12 cellular contexts compared by ENCODE assay signal in genomic region chr20:38723982-38724602, GRCh38. TPM values are rescaled to one million over a fixed set of nuclear protein-coding genes. Genes with fewer than 3 reads are reported as not detected.
A peak's percentile ranks its signal among the peaks of the same experiment; 100 is the strongest.
DNase-seq lines count a peak whose midpoint lies in the region; ATAC-seq and TF ChIP-seq lines count a peak whose summit lies in the region.
"Had no signal": no experiment of that assay in that cellular context is flagged by ENCODE, and none has a peak within 500 bp of the region (broad histone marks: within the 10 kb centered on the region; RNA-seq: fewer than 3 reads in every experiment).

TSS of gene SLC32A1 (plus strand) at chr20:38724486. CDS start at chr20:38724725, 239 bp downstream.

- no peaks in the 10 kb centered on the region for H3K36me3 ChIP-seq in CD4-positive, alpha-beta memory T cell (ENCODE audit: insufficient read depth, low read length)
- H3K36me3 ChIP-seq in SJCRH30 (no peaks in the 10 kb centered on the region), brain microvascular endothelial cell (replicated peaks) (no peaks in the 10 kb centered on the region)

- intact Hi-C loops in CD4-positive, alpha-beta memory T cell (cut with micrococcal nuclease): no loop called here

- peaks cover 25% of the 10 kb centered on the region for H3K23me2 ChIP-seq in H9 (ENCODE audit: insufficient read length, low read depth, low read length, poor library complexity, severe bottlenecking)

- H3K14ac ChIP-seq in H9 (ENCODE audit: insufficient read depth, low read length): no peak within 1 kb of the TSS

- no peak for TF ChIP-seq CTCF in H9 (conservative IDR thresholded peaks at IDR 0.05)
- no peak for TF ChIP-seq CTCF in mesothelial cell of epicardium (IDR thresholded peaks at IDR 0.05; ENCODE audit: unreplicated experiment)
- TF ChIP-seq CTCF in brain microvascular endothelial cell (IDR thresholded peaks at IDR 0.05; ENCODE audit: low read depth, low read length, missing control alignments): no peak

- H3K27ac Mint-ChIP-seq in CD4-positive, alpha-beta memory T cell: peak within 1 kb of the TSS in 4 of 7 donors; percentile 36 to 77 (median 54)
- H3K27ac Mint-ChIP-seq in H9 (no peak within 1 kb of the TSS; a peak in 1 of 7 replicates), mesothelial cell of epicardium (no peak within 1 kb of the TSS)

- WGBS in H9 (ENCODE audit: extremely low coverage, insufficient read length, low lambda C conversion rate): no CpG with 5 or more reads among the region's 58 CpGs

- no peaks in the 10 kb centered on the region for H3K9me3 ChIP-seq in CD4-positive, alpha-beta memory T cell (ENCODE audit: control insufficient read depth in 1 of 2, low read length in 2 of 2)
- H3K9me3 ChIP-seq in H9 (ENCODE audit: control insufficient read depth, low read depth, low read length) (no peaks in the 10 kb centered on the region), SJCRH30 (replicated peaks) (no peaks in the 10 kb centered on the region)

- CTCF ChIA-PET in CD4-positive, alpha-beta memory T cell (lab: Charles Lee; ENCODE audit: partially characterized antibody): interaction anchor here (1.0 to 3.6 kb wide), 5 partner anchors 8 to 171 kb away, joined by 4 to 19 read pairs (median 5); no protein-coding TSS in a partner anchor

- peak in 2 of 5 donors; percentile 16 to 17 for DNase-seq in CD4-positive, alpha-beta memory T cell
- peak; percentile 52 for DNase-seq in H9
- peak; percentile 28 for DNase-seq in activated naive CD4-positive, alpha-beta T cell treated with anti-CD3 and anti-CD28 coated beads, Interleukin-2, amount 50 U/mL, for 16 hours
- peak in 1 of 2 experiments; percentile 39 for DNase-seq in mesothelial cell of epicardium (ENCODE audit: low spot score in 2 of 2, unreplicated experiment in 2 of 2)
- DNase-seq in SJCRH30: no peak
- DNase-seq in brain microvascular endothelial cell: no peak
- DNase-seq: KG1; stimulated activated naive CD4-positive, alpha-beta T cell had no signal

- H3K9ac ChIP-seq in H9 (ENCODE audit: extremely low read depth, insufficient read length, low read length): no peak within 1 kb of the TSS

- peak within 1 kb of the TSS; percentile 58 for H3K4me2 ChIP-seq in H9 (ENCODE audit: insufficient read depth, insufficient read length, low read length)

- no peak within 1 kb of the TSS for H2BK120ac ChIP-seq in H9 (ENCODE audit: low read depth, low read length, poor library complexity, severe bottlenecking)

- peaks cover 26 to 50% (median 41%) of the 10 kb centered on the region in 4 donors for H3K4me1 Mint-ChIP-seq in CD4-positive, alpha-beta memory T cell
- H3K4me1 Mint-ChIP-seq in H9 (peaks cover 43 to 60% of the 10 kb centered on the region in 2 experiments), mesothelial cell of epicardium (peaks cover 27% of the 10 kb centered on the region)

- H3K18ac ChIP-seq in H9 (ENCODE audit: insufficient read length, low read depth, low read length): no peak within 1 kb of the TSS

- no peak within 1 kb of the TSS for H3K4ac ChIP-seq in H9 (ENCODE audit: low read depth, low read length)

- H3K56ac ChIP-seq in H9 (ENCODE audit: insufficient read length, low read depth, low read length): no peak within 1 kb of the TSS

- H3K23ac ChIP-seq in H9 (ENCODE audit: insufficient read length, low read depth, low read length): no peak within 1 kb of the TSS

- no peak within 1 kb of the TSS for H4K5ac ChIP-seq in H9 (ENCODE audit: insufficient read length, low read depth, low read length)

- H3T11ph ChIP-seq in H9 (ENCODE audit: low read length): no peak within 1 kb of the TSS

- no peak within 1 kb of the TSS for H4K8ac ChIP-seq in H9 (replicated peaks; ENCODE audit: insufficient read length, low read depth, low read length)

- H2BK15ac ChIP-seq in H9 (ENCODE audit: low read depth, low read length): no peak within 1 kb of the TSS; the same call in 1 of the 2 replicates

- no peak within 1 kb of the TSS for H2BK12ac ChIP-seq in H9 (ENCODE audit: insufficient read length, low read depth, low read length)

- no peak within 1 kb of the TSS for H2BK5ac ChIP-seq in H9 (ENCODE audit: insufficient read length, low read length)

- H3K79me1 ChIP-seq in H9 (ENCODE audit: insufficient read depth, low read depth, low read length, poor library complexity, severe bottlenecking): no peaks in the 10 kb centered on the region

- ATAC-seq in GM21717 (IDR thresholded peaks at IDR 0.05; ENCODE audit: unreplicated experiment) (no peak), GM19463 (IDR thresholded peaks at IDR 0.05; ENCODE audit: unreplicated experiment) (no peak)

- no peaks in the 10 kb centered on the region for H4K20me1 ChIP-seq in H9 (ENCODE audit: control insufficient read depth, insufficient read depth, insufficient read length)

- H3K27ac ChIP-seq in CD4-positive, alpha-beta memory T cell (ENCODE audit: low read depth, low read length): no peak within 1 kb of the TSS
- H3K27ac ChIP-seq in H9 (ENCODE audit: insufficient read length, low read depth, low read length) (no peak within 1 kb of the TSS), SJCRH30 (no peak within 1 kb of the TSS), brain microvascular endothelial cell (no peak within 1 kb of the TSS)

- POLR2A ChIA-PET in CD4-positive, alpha-beta memory T cell (lab: Charles Lee; ENCODE audit: partially characterized antibody): interaction anchor here (1.3 to 1.7 kb wide), 2 partner anchors 8 to 325 kb away, joined by 3 to 6 read pairs; no protein-coding TSS in a partner anchor

- H2AFZ ChIP-seq in H9 (ENCODE audit: low read length): no peak within 1 kb of the TSS

- H3K4me1 ChIP-seq in CD4-positive, alpha-beta memory T cell (ENCODE audit: insufficient read depth, low read length): peaks cover 52% of the 10 kb centered on the region
- H3K4me1 ChIP-seq in H9 (ENCODE audit: insufficient read depth, low read length) (peaks cover 6% of the 10 kb centered on the region; the same call in 1 of the 2 replicates), SJCRH30 (no peaks in the 10 kb centered on the region; the same call in 1 of the 2 replicates)

- no peaks in the 10 kb centered on the region for H3K79me2 ChIP-seq in H9 (ENCODE audit: insufficient read depth, low read length)

- peaks cover 70 to 77% of the 10 kb centered on the region in 2 donors for H3K27me3 Mint-ChIP-seq in CD4-positive, alpha-beta memory T cell
- H3K27me3 Mint-ChIP-seq in H9 (ENCODE audit: low read depth) (peaks cover 100% of the 10 kb centered on the region), mesothelial cell of epicardium (ENCODE audit: low read depth) (peaks cover 99% of the 10 kb centered on the region)

- in situ Hi-C loops in brain microvascular endothelial cell (cut with HindIII; ENCODE audit: low pct_ligation_motif_present, low sequenced_read_pairs): no loop called here

- H4K91ac ChIP-seq in H9 (ENCODE audit: insufficient read length, low read depth, low read length): no peak within 1 kb of the TSS

- H2AK5ac ChIP-seq in H9 (ENCODE audit: insufficient read length, low read length): no peak within 1 kb of the TSS

- H3K36me3 Mint-ChIP-seq in CD4-positive, alpha-beta memory T cell: peaks cover 0 to 5% of the 10 kb centered on the region in 2 donors
- H3K36me3 Mint-ChIP-seq in H9 (ENCODE audit: insufficient read depth in 1 of 3, low read depth in 3 of 3) (no peaks in the 10 kb centered on the region; a peak in 1 of 7 replicates), mesothelial cell of epicardium (no peaks in the 10 kb centered on the region)

- no peak within 1 kb of the TSS for H3K4me3 ChIP-seq in CD4-positive, alpha-beta memory T cell (ENCODE audit: low read length in 2 of 2)
- no peak within 1 kb of the TSS for H3K4me3 ChIP-seq in SJCRH30
- no peak within 1 kb of the TSS for H3K4me3 ChIP-seq in brain microvascular endothelial cell (ENCODE audit: low read depth, low read length)

- H3K9me3 Mint-ChIP-seq in CD4-positive, alpha-beta memory T cell: peaks cover 0 to 22% (median 4%) of the 10 kb centered on the region in 8 donors
- H3K9me3 Mint-ChIP-seq in H9 (peaks cover 1 to 7% of the 10 kb centered on the region in 2 experiments; a peak in 4 of 5 replicates), mesothelial cell of epicardium (no peaks in the 10 kb centered on the region)

- peak within 1 kb of the TSS; percentile 24 to 85 (median 67) for H3K4me3 Mint-ChIP-seq in CD4-positive, alpha-beta memory T cell
- H3K4me3 Mint-ChIP-seq in H9: peak within 1 kb of the TSS; percentile 49 to 81
- H3K4me3 Mint-ChIP-seq in mesothelial cell of epicardium: peak within 1 kb of the TSS; percentile 42

- H2BK20ac ChIP-seq in H9 (ENCODE audit: low read depth, low read length, poor library complexity, severe bottlenecking): no peak within 1 kb of the TSS

- peaks cover 76% of the 10 kb centered on the region for H3K27me3 ChIP-seq in CD4-positive, alpha-beta memory T cell (ENCODE audit: insufficient read depth, low read length)
- H3K27me3 ChIP-seq in H9 (ENCODE audit: insufficient read depth, low read length): peaks cover 91% of the 10 kb centered on the region
- H3K27me3 ChIP-seq in SJCRH30: peaks cover 30% of the 10 kb centered on the region
- peaks cover 95% of the 10 kb centered on the region for H3K27me3 ChIP-seq in brain microvascular endothelial cell (replicated peaks)

RNA-seq across cellular contexts. Expression of gene SLC32A1, which starts in this region (rescaled TPM):
- not detected for total RNA-seq in CD4-positive, alpha-beta memory T cell
- not detected for polyA plus RNA-seq in CD4-positive, alpha-beta memory T cell
- 0.24 and 0.33 TPM in 2 replicates for total RNA-seq in H9 (2021)
- total RNA-seq in mesothelial cell of epicardium: not detected in 3 replicates
- total RNA-seq in SJCRH30 (2014; rRNA removed; shearing (Covaris generic)): not detected in 2 replicates
- total RNA-seq: H4, pulmonary artery endothelial cell had no signal

Comparison
In these comparisons a context has a peak if more than half of its experiments do, and no peak if none do; other contexts are left out.
1. Peak in DNase-seq and H3K4me2 ChIP-seq in H9; RNA of the gene not detected or under 1 TPM.
2. H3K27ac Mint-ChIP-seq: peak in CD4-positive, alpha-beta memory T cell (4 of 7); none in H9 (0 of 3) and mesothelial cell of epicardium (single experiment).
3. Peak in every context shown above with its lines, with median percentiles within 50 percentile points of each other: H3K4me3 Mint-ChIP-seq.